Comparison of ENCODE assay signal across 7 cellular contexts in genomic region chr11:5380740-5381342, GRCh38.
DNase-seq lines count a peak whose midpoint lies in the region; ATAC-seq and TF ChIP-seq lines count a peak whose summit lies in the region.

No MANE protein-coding gene starts in this region.

- H3K4me1 ChIP-seq in OCI-LY1 (ENCODE audit: insufficient read depth, low read length, severe bottlenecking): no peaks in the 10 kb centered on the region

- ATAC-seq in GM19397 (IDR thresholded peaks at IDR 0.05; ENCODE audit: unreplicated experiment) (peak; percentile 89), HG03378 (IDR thresholded peaks at IDR 0.05; ENCODE audit: unreplicated experiment) (peak; percentile 95)

- H3K36me3 ChIP-seq in OCI-LY1 (ENCODE audit: insufficient read depth, low read length): no peaks in the 10 kb centered on the region

- H3K9ac ChIP-seq in OCI-LY1 (ENCODE audit: low read length): no peak overlapping the region

- H3K27me3 ChIP-seq in OCI-LY1 (ENCODE audit: insufficient read depth, low read length): no peaks in the 10 kb centered on the region

- no peaks in the 10 kb centered on the region for H3K79me2 ChIP-seq in OCI-LY1 (ENCODE audit: insufficient read depth, low read length)

- H3K27ac ChIP-seq in OCI-LY1 (ENCODE audit: low read depth, low read length, poor library complexity, severe bottlenecking): no peak overlapping the region

- H3F3A ChIP-seq in OCI-LY1 (ENCODE audit: insufficient read depth, low read length): no peaks in the 10 kb centered on the region

- no peaks in the 10 kb centered on the region for H3K9me3 ChIP-seq in OCI-LY1 (ENCODE audit: low read length)

- DNase-seq in EH (ENCODE audit: low read depth): peak; percentile 79
- peak; percentile 75 for DNase-seq in astrocyte of the hippocampus (ENCODE audit: low read depth, low spot score)
- DNase-seq in iPS-NIHi11 (ENCODE audit: low spot score): peak; percentile 74
- DNase-seq in stimulated activated CD4-positive, alpha-beta T cell treated with anti-CD3 and anti-CD28 coated beads, Interleukin-4, amount 100 ng/mL, for 24 hours: peak; percentile 20

- no peak overlapping the region for H3K4me3 ChIP-seq in OCI-LY1 (ENCODE audit: low read depth, low read length, poor library complexity, severe bottlenecking)

- no peaks in the 10 kb centered on the region for H4K20me1 ChIP-seq in OCI-LY1 (ENCODE audit: insufficient read depth, low read length)

- peak; percentile 64 for TF ChIP-seq CTCF in OCI-LY1 (IDR thresholded peaks at IDR 0.05; ENCODE audit: low read length)

- no peak overlapping the region for H3K4me2 ChIP-seq in OCI-LY1 (ENCODE audit: low read length)

- H2AFZ ChIP-seq in OCI-LY1 (ENCODE audit: low read length): no peak overlapping the region

- no peaks in the 10 kb centered on the region for H3K9me2 ChIP-seq in OCI-LY1 (ENCODE audit: low read depth, low read length)

Comparison
In these comparisons a context has a peak if more than half of its experiments do, and no peak if none do; other contexts are left out.
1. DNase-seq: peak in every context shown above with its lines; median percentile 79 in EH; 75 in astrocyte of the hippocampus; 74 in iPS-NIHi11; 20 in stimulated activated CD4-positive, alpha-beta T cell treated with anti-CD3 and anti-CD28 coated beads, Interleukin-4, amount 100 ng/mL, for 24 hours.